15 cellular contexts compared by ENCODE assay signal in the genomic region with DNA sequence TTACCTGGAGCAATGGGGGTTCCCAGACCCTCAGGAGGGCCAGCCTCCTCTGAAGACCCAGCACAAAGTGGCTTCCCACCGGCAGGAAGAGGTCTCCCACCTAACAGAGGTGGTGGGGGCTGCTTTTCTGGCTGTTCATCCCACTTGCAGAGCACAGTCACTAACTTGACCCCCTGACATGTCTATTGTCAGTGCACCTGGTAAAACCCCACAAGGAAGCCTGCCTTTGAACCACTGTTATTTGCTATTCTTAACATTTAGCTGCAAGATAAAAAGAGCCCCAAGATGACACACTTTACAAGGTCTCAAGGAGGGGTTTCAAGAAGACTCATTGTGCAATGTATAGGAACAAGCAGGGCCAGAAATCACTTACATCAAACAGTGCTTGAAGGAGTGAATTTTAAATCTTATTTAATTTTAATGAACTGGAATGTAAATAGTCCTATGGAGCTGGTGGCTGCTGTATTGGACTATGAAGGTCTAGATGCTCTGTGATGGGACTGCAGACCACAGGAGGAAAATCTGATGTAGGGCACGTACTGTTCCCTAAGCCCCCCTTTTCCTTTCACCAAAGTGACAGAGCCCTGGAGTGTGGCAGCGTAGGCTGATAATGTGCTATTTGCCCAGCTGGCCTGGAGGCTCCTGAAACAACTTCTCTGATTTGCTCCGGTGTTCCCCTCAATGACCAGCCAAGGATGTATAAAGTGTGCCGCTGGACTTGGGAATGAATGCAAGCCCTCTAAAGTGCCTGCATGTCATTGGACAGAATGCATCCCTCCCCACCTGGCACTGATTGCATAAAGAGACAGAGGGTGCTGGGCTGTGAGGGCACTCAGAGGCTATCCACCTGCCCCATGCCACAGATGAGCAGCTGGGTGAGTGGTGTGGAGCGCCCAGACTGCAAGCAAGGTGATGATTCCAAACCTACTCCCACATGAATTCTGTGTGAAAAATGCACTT.
A peak's percentile ranks its signal among the peaks of the same experiment; 100 is the strongest.
DNase-seq lines count a peak whose midpoint lies in the region; ATAC-seq and TF ChIP-seq lines count a peak whose summit lies in the region.
"Had no signal": no experiment of that assay in that cellular context is flagged by ENCODE, and none has a peak within 500 bp of the region (broad histone marks: within the 10 kb centered on the region; RNA-seq: fewer than 3 reads in every experiment).

No MANE protein-coding gene starts in this region.

- H3K36me3 Mint-ChIP-seq in activated CD8-positive, alpha-beta T cell treated with anti-CD3 and anti-CD28 coated beads for 36 hours (ENCODE audit: low read depth), result no peaks in the 10 kb centered on the region

- peaks cover 32% of the 10 kb centered on the region for H3K4me1 Mint-ChIP-seq in activated CD8-positive, alpha-beta T cell treated with anti-CD3 and anti-CD28 coated beads for 36 hours (ENCODE audit: low read depth)

- CTCF ChIA-PET in activated CD8-positive, alpha-beta T cell treated with anti-CD3 and anti-CD28 coated beads for 36 hours (lab: Charles Lee), result interaction anchor here (0.7 to 1.5 kb wide), 2 partner anchors 8 to 22 kb away, joined by 3 to 7 read pairs; no protein-coding TSS in a partner anchor

- DNase-seq in NCI-H524 (lab: John Stamatoyannopoulos, UW) (peak; percentile 11 to 50), NCI-H524 treated with DMSO at 0.1 percent for 48 hours (lab: John Stamatoyannopoulos, UW) (no peak), gastrocnemius medialis (peak; percentile 66 to 86), CD1c-positive myeloid dendritic cell (ENCODE audit: extremely low spot score) (no peak)
- DNase-seq in activated CD8-positive, alpha-beta T cell treated with anti-CD3 and anti-CD28 coated beads for 36 hours, result no peak
- DNase-seq in effector CD8-positive, alpha-beta T cell (lab: John Stamatoyannopoulos, UW), result no peak
- DNase-seq: activated CD4-positive, alpha-beta T cell treated with anti-CD3 and anti-CD28 coated beads, Interleukin-2, amount 10 ng/mL, durations not matched to agents 7 days and 5 days; NCI-H748 treated with DMSO at 0.1 percent for 48 hours; ovary; spleen had no signal

- H3K27me3 ChIP-seq in gastrocnemius medialis, result no peaks in the 10 kb centered on the region
- H3K27me3 ChIP-seq: colonic mucosa, ovary had no signal

- H3K27ac ChIP-seq in gastrocnemius medialis, result peak overlapping the region; percentile 90 to 95 (median 92)
- H3K27ac ChIP-seq: A549, colonic mucosa, ovary, RWPE1, spleen had no signal

- peaks cover 20% of the 10 kb centered on the region for H3K27me3 Mint-ChIP-seq in activated CD8-positive, alpha-beta T cell treated with anti-CD3 and anti-CD28 coated beads for 36 hours

- no peaks in the 10 kb centered on the region for H3K9me3 ChIP-seq in gastrocnemius medialis
- H3K9me3 ChIP-seq: A549, colonic mucosa, ovary, spleen had no signal

- peak overlapping the region; percentile 57 for H3K4me3 Mint-ChIP-seq in activated CD8-positive, alpha-beta T cell treated with anti-CD3 and anti-CD28 coated beads for 36 hours
- H3K4me3 Mint-ChIP-seq: activated CD4-positive, alpha-beta T cell treated with anti-CD3 and anti-CD28 coated beads, Interleukin-2, amount 10 ng/mL, durations not matched to agents 7 days and 5 days had no signal

- H3K9me3 Mint-ChIP-seq in activated CD8-positive, alpha-beta T cell treated with anti-CD3 and anti-CD28 coated beads for 36 hours, result no peaks in the 10 kb centered on the region
- H3K9me3 Mint-ChIP-seq: activated CD4-positive, alpha-beta T cell treated with anti-CD3 and anti-CD28 coated beads, Interleukin-2, amount 10 ng/mL, durations not matched to agents 7 days and 5 days had no signal

- H3K36me3 ChIP-seq in gastrocnemius medialis, result peaks cover 0 to 21% of the 10 kb centered on the region in 2 donors
- H3K36me3 ChIP-seq: ovary, spleen had no signal

- intact Hi-C loops in activated CD8-positive, alpha-beta T cell treated with anti-CD3 and anti-CD28 coated beads for 36 hours (cut with micrococcal nuclease), result loop anchor here (10.0 kb wide), 1 partner anchor 303 kb away; a partner anchor contains a TSS
- intact Hi-C loops in gastrocnemius medialis (cut with DNase I; ENCODE audit: low total_unique reads), result no loop called here

- POLR2A ChIA-PET in activated CD8-positive, alpha-beta T cell treated with anti-CD3 and anti-CD28 coated beads for 36 hours (lab: Charles Lee), result no interaction called here

- in situ Hi-C loops in gastrocnemius medialis (cut with MboI; ENCODE audit: low sequenced_read_pairs in 4 of 4), result no loop called here

- no peak for TF ChIP-seq CTCF in GM12875 (IDR thresholded peaks at IDR 0.05; ENCODE audit: borderline replicate concordance, insufficient read depth, low read depth, low read length)
- TF ChIP-seq CTCF in activated CD8-positive, alpha-beta T cell treated with anti-CD3 and anti-CD28 coated beads for 36 hours (IDR thresholded peaks at IDR 0.05), result no peak
- TF ChIP-seq CTCF in gastrocnemius medialis (IDR thresholded peaks at IDR 0.05 in 4 of 5, conservative IDR thresholded peaks at IDR 0.05 in 1 of 5), result no peak

- peaks cover 54 to 64% of the 10 kb centered on the region in 2 donors for H3K4me1 ChIP-seq in gastrocnemius medialis
- H3K4me1 ChIP-seq: A549, colonic mucosa, spleen had no signal

- peak; percentile 71 to 75 for TF ChIP-seq POLR2A in gastrocnemius medialis (IDR thresholded peaks at IDR 0.05)

- peak overlapping the region; percentile 72 for H3K27ac Mint-ChIP-seq in activated CD8-positive, alpha-beta T cell treated with anti-CD3 and anti-CD28 coated beads for 36 hours
- H3K27ac Mint-ChIP-seq: activated CD4-positive, alpha-beta T cell treated with anti-CD3 and anti-CD28 coated beads, Interleukin-2, amount 10 ng/mL, durations not matched to agents 7 days and 5 days had no signal

- ATAC-seq in activated CD8-positive, alpha-beta T cell treated with anti-CD3 and anti-CD28 coated beads for 36 hours, result peak; percentile 32
- peak; percentile 44 to 64 for ATAC-seq in gastrocnemius medialis
- ATAC-seq in HG02852 (IDR thresholded peaks at IDR 0.05; ENCODE audit: unreplicated experiment), result no peak
- ATAC-seq: A549 had no signal

- H3K4me3 ChIP-seq in GM12875 (ENCODE audit: low read depth, low read length) (peak overlapping the region; percentile 8), gastrocnemius medialis (peak overlapping the region; percentile 14 to 59 (median 50))
- H3K4me3 ChIP-seq: A549, colonic mucosa, ovary, spleen had no signal

Comparison
In these comparisons a context has a peak if more than half of its experiments do, and no peak if none do; other contexts are left out.
1. DNase-seq: peak in NCI-H524 (2 of 2) and gastrocnemius medialis (2 of 2); none in NCI-H524 treated with DMSO at 0.1 percent for 48 hours (single experiment), activated CD8-positive, alpha-beta T cell treated with anti-CD3 and anti-CD28 coated beads for 36 hours (single experiment), effector CD8-positive, alpha-beta T cell (single experiment) and CD1c-positive myeloid dendritic cell (single experiment).